8 cellular contexts compared by ENCODE assay signal in the genomic region with DNA sequence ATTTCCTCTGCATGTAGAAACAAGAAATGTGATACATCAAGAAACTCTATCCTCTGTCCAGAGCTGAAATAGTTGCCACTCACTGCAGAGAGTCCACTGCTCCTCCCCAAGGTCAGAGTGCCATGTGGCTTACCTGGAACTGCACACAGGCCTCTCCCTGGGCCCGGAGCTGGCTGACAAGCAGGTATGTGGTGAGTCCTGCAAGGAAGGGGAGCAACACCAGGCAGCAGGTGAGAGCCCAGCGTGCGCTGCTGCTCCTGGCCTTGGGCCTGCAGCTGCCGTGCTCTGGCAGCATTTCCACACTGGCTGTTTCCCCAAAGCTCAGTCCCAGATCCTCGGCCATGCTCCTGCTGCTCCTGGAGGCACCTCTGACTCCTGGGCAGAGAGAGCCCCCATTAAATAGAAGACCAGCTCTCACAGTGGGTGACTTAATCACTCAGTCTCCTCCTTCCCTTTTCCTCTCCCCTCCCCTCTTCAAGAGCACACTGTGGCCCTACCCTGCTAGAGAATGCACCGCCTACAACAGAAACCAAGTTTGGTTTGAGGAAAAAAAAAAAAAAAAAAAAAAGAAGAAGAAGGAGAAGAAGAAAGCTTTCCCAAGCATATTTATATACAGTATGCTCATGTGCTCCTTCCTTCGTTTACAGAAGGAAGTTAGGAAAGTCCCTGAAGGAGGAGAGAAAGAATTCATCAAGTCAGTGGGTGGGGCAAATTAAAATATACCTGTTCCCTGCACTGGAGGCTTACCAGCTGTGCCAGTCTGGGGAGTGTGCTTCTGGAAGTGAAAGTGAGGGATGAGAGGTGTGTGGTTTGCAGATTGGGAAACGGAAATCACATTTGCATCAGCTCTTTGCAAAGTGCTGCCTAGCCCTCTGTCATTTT. TPM values are rescaled to one million over a fixed set of nuclear protein-coding genes. Genes with fewer than 3 reads are reported as not detected.
DNase-seq lines count a peak whose midpoint lies in the region; ATAC-seq and TF ChIP-seq lines count a peak whose summit lies in the region.

A gene (minus strand): TSS at position 370 of the 882 bp plus-strand sequence. CDS start 27 bp downstream, at position 343.

- H3K9me3 Mint-ChIP-seq in activated naive CD4-positive, alpha-beta T cell treated with anti-CD3 and anti-CD28 coated beads, Interleukin-2, amount 10 ng/mL, durations not matched to agents 7 days and 5 days: no peaks in the 10 kb centered on the region
- no peaks in the 10 kb centered on the region for H3K9me3 Mint-ChIP-seq in stimulated activated memory B cell treated with anti-CD40 and anti-IgM and Interleukin-4, amounts not matched to agents 10 μg/mL and 1 μg/mL and 100 μg/mL, for 72 hours

- peaks cover 13% of the 10 kb centered on the region for H3K36me3 Mint-ChIP-seq in activated naive CD4-positive, alpha-beta T cell treated with anti-CD3 and anti-CD28 coated beads, Interleukin-2, amount 10 ng/mL, durations not matched to agents 7 days and 5 days
- H3K36me3 Mint-ChIP-seq in stimulated activated memory B cell treated with anti-CD40 and anti-IgM and Interleukin-4, amounts not matched to agents 10 μg/mL and 1 μg/mL and 100 μg/mL, for 72 hours: no peaks in the 10 kb centered on the region

- peaks cover 45% of the 10 kb centered on the region for H3K4me1 Mint-ChIP-seq in activated naive CD4-positive, alpha-beta T cell treated with anti-CD3 and anti-CD28 coated beads, Interleukin-2, amount 10 ng/mL, durations not matched to agents 7 days and 5 days
- H3K4me1 Mint-ChIP-seq in stimulated activated memory B cell treated with anti-CD40 and anti-IgM and Interleukin-4, amounts not matched to agents 10 μg/mL and 1 μg/mL and 100 μg/mL, for 72 hours: peaks cover 47% of the 10 kb centered on the region

- H3K27me3 Mint-ChIP-seq in activated naive CD4-positive, alpha-beta T cell treated with anti-CD3 and anti-CD28 coated beads, Interleukin-2, amount 10 ng/mL, durations not matched to agents 7 days and 5 days: peaks cover 21% of the 10 kb centered on the region
- H3K27me3 Mint-ChIP-seq in stimulated activated memory B cell treated with anti-CD40 and anti-IgM and Interleukin-4, amounts not matched to agents 10 μg/mL and 1 μg/mL and 100 μg/mL, for 72 hours: no peaks in the 10 kb centered on the region

- H3K36me3 ChIP-seq in kidney epithelial cell (ENCODE audit: control insufficient read depth, insufficient read depth, low read length): no peaks in the 10 kb centered on the region

- no peaks in the 10 kb centered on the region for H3K27me3 ChIP-seq in kidney epithelial cell (ENCODE audit: control insufficient read depth, insufficient read depth, low read length)

- H3K4me3 ChIP-seq in kidney epithelial cell (ENCODE audit: low read depth, low read length): no peak within 1 kb of the TSS

- DNase-seq in activated CD4-positive, alpha-beta T cell treated with anti-CD3 and anti-CD28 coated beads for 48 hours: peak; percentile 46
- DNase-seq in activated CD4-positive, alpha-beta T cell treated with anti-CD3 and anti-CD28 coated beads for 4 hours: no peak
- DNase-seq in NCI-H1092 (lab: John Stamatoyannopoulos, UW) (peak; percentile 32), kidney epithelial cell (ENCODE audit: low read depth) (no peak)
- DNase-seq in activated naive CD4-positive, alpha-beta T cell treated with anti-CD3 and anti-CD28 coated beads, Interleukin-2, amount 10 ng/mL, durations not matched to agents 7 days and 5 days: peak; percentile 63
- no peak for DNase-seq in activated CD4-positive, CD25-positive, alpha-beta regulatory T cell (lab: John Stamatoyannopoulos, UW)

- peak; percentile 97 for ATAC-seq in HG02642 (IDR thresholded peaks at IDR 0.05; ENCODE audit: poor library complexity, unreplicated experiment)
- peak; percentile 90 for ATAC-seq in stimulated activated memory B cell treated with anti-CD40 and anti-IgM and Interleukin-4, amounts not matched to agents 10 μg/mL and 1 μg/mL and 100 μg/mL, for 72 hours

- TF ChIP-seq CTCF in kidney epithelial cell (IDR thresholded peaks at IDR 0.05; ENCODE audit: insufficient read depth, low read length, poor library complexity, severe bottlenecking): no peak

- peak within 1 kb of the TSS; percentile 83 for H3K27ac Mint-ChIP-seq in activated naive CD4-positive, alpha-beta T cell treated with anti-CD3 and anti-CD28 coated beads, Interleukin-2, amount 10 ng/mL, durations not matched to agents 7 days and 5 days
- peak within 1 kb of the TSS; percentile 33 for H3K27ac Mint-ChIP-seq in stimulated activated memory B cell treated with anti-CD40 and anti-IgM and Interleukin-4, amounts not matched to agents 10 μg/mL and 1 μg/mL and 100 μg/mL, for 72 hours

- CTCF ChIA-PET in activated naive CD4-positive, alpha-beta T cell treated with anti-CD3 and anti-CD28 coated beads, Interleukin-2, amount 10 ng/mL, durations not matched to agents 7 days and 5 days (lab: Charles Lee): interaction anchor here (0.9 to 1.4 kb wide), 4 partner anchors 13 to 209 kb away, joined by 3 to 5 read pairs (median 4); no protein-coding TSS in a partner anchor

- peak within 1 kb of the TSS; percentile 77 for H3K4me3 Mint-ChIP-seq in activated naive CD4-positive, alpha-beta T cell treated with anti-CD3 and anti-CD28 coated beads, Interleukin-2, amount 10 ng/mL, durations not matched to agents 7 days and 5 days
- H3K4me3 Mint-ChIP-seq in stimulated activated memory B cell treated with anti-CD40 and anti-IgM and Interleukin-4, amounts not matched to agents 10 μg/mL and 1 μg/mL and 100 μg/mL, for 72 hours: peak within 1 kb of the TSS; percentile 55

RNA-seq across cellular contexts. Expression of the gene that starts here (rescaled TPM):
- 11.7 and 13.4 TPM in 2 replicates for total RNA-seq in kidney epithelial cell

Comparison
In these comparisons a context has a peak if more than half of its experiments do, and no peak if none do; other contexts are left out.
1. DNase-seq: peak in activated CD4-positive, alpha-beta T cell treated with anti-CD3 and anti-CD28 coated beads for 48 hours (single experiment), NCI-H1092 (single experiment) and activated naive CD4-positive, alpha-beta T cell treated with anti-CD3 and anti-CD28 coated beads, Interleukin-2, amount 10 ng/mL, durations not matched to agents 7 days and 5 days (single experiment); none in activated CD4-positive, alpha-beta T cell treated with anti-CD3 and anti-CD28 coated beads for 4 hours (0 of 2), kidney epithelial cell (single experiment) and activated CD4-positive, CD25-positive, alpha-beta regulatory T cell (0 of 4).